In the genomic region with DNA sequence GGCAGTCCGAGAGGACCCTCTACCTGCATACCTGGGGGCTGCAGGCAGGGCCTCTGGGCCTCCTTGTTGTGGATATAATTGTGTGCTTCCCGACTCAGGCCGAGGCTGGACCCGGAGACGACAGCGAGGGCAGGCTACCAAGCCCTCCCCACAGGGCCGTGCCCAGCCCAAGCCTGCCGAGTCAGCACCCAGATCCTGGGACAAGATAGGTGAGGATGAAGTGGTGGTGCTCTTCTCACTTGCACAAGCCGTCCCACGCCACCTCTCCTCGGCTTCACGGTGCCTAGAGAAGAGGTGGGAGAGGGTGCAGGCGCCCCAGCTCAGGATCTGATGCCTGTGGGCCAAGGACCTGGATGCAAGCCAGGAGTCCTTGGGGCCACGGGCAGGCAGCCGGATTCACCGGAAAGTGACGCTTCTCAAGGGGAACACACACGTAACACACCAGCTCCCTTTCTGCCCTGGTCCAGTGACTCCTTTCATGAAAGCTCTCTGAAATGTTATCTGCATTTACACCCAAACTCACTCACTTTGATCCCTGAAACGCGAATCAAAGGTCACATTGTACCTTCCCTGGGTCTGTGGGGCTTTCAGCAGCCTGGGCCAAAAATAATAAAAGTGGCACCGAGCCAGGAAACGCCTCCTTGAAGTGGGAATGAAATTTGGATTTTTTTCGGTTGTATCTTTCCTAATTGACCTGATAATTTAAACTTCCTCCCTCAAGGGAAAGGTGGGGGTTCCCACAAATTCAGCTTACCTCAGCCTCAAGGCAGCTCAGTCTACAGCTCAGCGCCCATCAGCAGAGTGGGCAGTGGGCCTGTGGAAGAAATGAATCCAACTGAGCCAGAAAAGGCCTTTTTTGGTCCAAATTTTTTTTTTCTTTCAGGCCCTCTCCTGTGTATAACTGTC, we compare ENCODE assay signal across 8 cellular contexts. TPM values are rescaled to one million over a fixed set of nuclear protein-coding genes. Genes with fewer than 3 reads are reported as not detected.
A peak's percentile ranks its signal among the peaks of the same experiment; 100 is the strongest.
DNase-seq lines count a peak whose midpoint lies in the region; ATAC-seq lines count a peak whose summit lies in the region.

No MANE protein-coding gene starts in this region.

- H2BK120ac ChIP-seq in mesendoderm (ENCODE audit: low read depth, low read length), result no peak overlapping the region

- H3K4me1 Mint-ChIP-seq in effector memory CD8-positive, alpha-beta T cell (ENCODE audit: low read depth in 2 of 2), result peaks cover 30 to 31% of the 10 kb centered on the region in 2 donors

- peak overlapping the region; percentile 25 for H3K18ac ChIP-seq in mesendoderm (ENCODE audit: low read length)

- peaks cover 9% of the 10 kb centered on the region for H3K4me1 ChIP-seq in mesendoderm (ENCODE audit: control insufficient read depth, low read depth, low read length)

- H3K23ac ChIP-seq in mesendoderm (ENCODE audit: low read length), result peak overlapping the region; percentile 19

- H4K5ac ChIP-seq in mesendoderm (ENCODE audit: low read length), result no peak overlapping the region

- no CpG with 5 or more reads among the region's 24 CpGs for WGBS in mesendoderm (ENCODE audit: extremely low coverage, insufficient coverage, low lambda C conversion rate)

- H3K4me3 Mint-ChIP-seq in effector memory CD8-positive, alpha-beta T cell, result peak overlapping the region; percentile 96 to 97

- H3K4ac ChIP-seq in mesendoderm (ENCODE audit: low read depth, low read length), result no peak overlapping the region

- H3K79me1 ChIP-seq in mesendoderm (ENCODE audit: low read length), result peaks cover 25% of the 10 kb centered on the region

- peak overlapping the region; percentile 87 for H2AK5ac ChIP-seq in mesendoderm (ENCODE audit: low read length)

- H3K4me2 ChIP-seq in mesendoderm (ENCODE audit: low read length), result peak overlapping the region; percentile 85

- peak overlapping the region; percentile 99 for H3K56ac ChIP-seq in mesendoderm (ENCODE audit: low read length)

- peak overlapping the region; percentile 92 to 94 for H3K27ac Mint-ChIP-seq in effector memory CD8-positive, alpha-beta T cell

- peaks cover 6% of the 10 kb centered on the region for H3K36me3 ChIP-seq in mesendoderm (ENCODE audit: control insufficient read depth, insufficient read depth, low read length)

- no peak overlapping the region for H2BK5ac ChIP-seq in mesendoderm (ENCODE audit: low read length)

- peak overlapping the region; percentile 36 for H3K4me3 ChIP-seq in mesendoderm (ENCODE audit: low read length)

- H3K27me3 ChIP-seq in mesendoderm (ENCODE audit: insufficient read depth, low read length, poor library complexity), result no peaks in the 10 kb centered on the region

- peaks cover 12% of the 10 kb centered on the region for H3K36me3 Mint-ChIP-seq in effector memory CD8-positive, alpha-beta T cell (ENCODE audit: insufficient read depth)

- H3K9ac ChIP-seq in mesendoderm (ENCODE audit: low read length), result peak overlapping the region; percentile 97

- no peak overlapping the region for H2BK15ac ChIP-seq in mesendoderm (replicated peaks; ENCODE audit: low read depth)

- peak; percentile 27 for DNase-seq in NCI-H2107 (lab: John Stamatoyannopoulos, UW)
- DNase-seq in NCI-H2107 treated with DMSO at 0.1 percent for 48 hours (lab: John Stamatoyannopoulos, UW; ENCODE audit: unreplicated experiment), result no peak
- DNase-seq in NCI-H2171 (lab: John Stamatoyannopoulos, UW), result peak; percentile 47
- peak; percentile 37 for DNase-seq in activated CD4-positive, alpha-beta T cell treated with anti-CD3 and anti-CD28 coated beads, Interleukin-2, amount 50 U/mL, for 1 hour
- DNase-seq in effector memory CD8-positive, alpha-beta T cell, result peak in 1 of 3 experiments; percentile 21
- DNase-seq in mesendoderm, result peak; percentile 53
- peak; percentile 13 for DNase-seq in stimulated activated CD8-positive, alpha-beta memory T cell treated with anti-CD3 and anti-CD28 coated beads, Interleukin-4, amount 100 ng/mL, for 4 hours (ENCODE audit: low read depth in 2 of 2, low spot score in 1 of 2)

- no peaks in the 10 kb centered on the region for H3K9me3 Mint-ChIP-seq in effector memory CD8-positive, alpha-beta T cell

- peaks cover 33% of the 10 kb centered on the region for H3K79me2 ChIP-seq in mesendoderm (ENCODE audit: control insufficient read depth, insufficient read depth, low read length)

- ATAC-seq in HG02840 (IDR thresholded peaks at IDR 0.05; ENCODE audit: low FRiP score, unreplicated experiment), result peak; percentile 30
- peak; percentile 20 for ATAC-seq in effector memory CD8-positive, alpha-beta T cell (replicated peaks)

- H4K8ac ChIP-seq in mesendoderm (ENCODE audit: low read depth, low read length), result no peak overlapping the region

- no peak overlapping the region for H3K27ac ChIP-seq in mesendoderm (ENCODE audit: low read depth, low read length)

- H3K27me3 Mint-ChIP-seq in effector memory CD8-positive, alpha-beta T cell, result no peaks in the 10 kb centered on the region

RNA-seq across cellular contexts. Expression of a gene that starts 1.1 kb away (rescaled TPM):
- 4.7 TPM for polyA plus RNA-seq in mesendoderm (2013, experiment 1 of 2)
- polyA plus RNA-seq in mesendoderm (2013, experiment 2 of 2), result 4.2 TPM

RNA-seq across cellular contexts. Expression of a gene that starts 1.1 kb away (rescaled TPM):
- 7.4 TPM for polyA plus RNA-seq in mesendoderm (2013, experiment 1 of 2)
- polyA plus RNA-seq in mesendoderm (2013, experiment 2 of 2), result 7.6 TPM
